32 cellular contexts compared by ENCODE assay signal in genomic region chr15:41653760-41654159, GRCh38.
"Had no signal": no experiment of that assay in that cellular context is flagged by ENCODE, and none has a peak within 500 bp of the region (broad histone marks: within the 10 kb centered on the region; RNA-seq: fewer than 3 reads in every experiment).

No MANE protein-coding gene starts in this region.

- H3K4me3 ChIP-seq: ascending aorta, cardiac muscle cell, coronary artery, dorsolateral prefrontal cortex, gastroesophageal sphincter, stomach, thyroid gland, upper lobe of left lung had no signal

- FAIRE-seq: endothelial cell of umbilical vein, keratinocyte had no signal

- H3K4me1 ChIP-seq: ascending aorta, gastroesophageal sphincter, stomach, thyroid gland had no signal

- H3K27ac ChIP-seq: ascending aorta, cardiac muscle cell, coronary artery, gastroesophageal sphincter, stomach, thyroid gland, upper lobe of left lung, WERI-Rb-1 had no signal

- H3K27ac Mint-ChIP-seq: activated CD4-positive, alpha-beta memory T cell treated with anti-CD3 and anti-CD28 coated beads for 36 hours; activated CD4-positive, alpha-beta T cell treated with anti-CD3 and anti-CD28 coated beads, Interleukin-2, amount 10 ng/mL, durations not matched to agents 24 days and 14 days; activated naive CD4-positive, alpha-beta T cell treated with anti-CD3 and anti-CD28 coated beads, Interleukin-2, amount 10 ng/mL, durations not matched to agents 7 days and 5 days; activated naive CD8-positive, alpha-beta T cell treated with anti-CD3 and anti-CD28 coated beads, Interleukin-2, amount 10 ng/mL, durations not matched to agents 7 days and 5 days; activated T-helper 1 cell treated with anti-CD3 and anti-CD28 coated beads, Interleukin-12 subunit alpha, Interleukin-12 subunit beta, Interleukin-2, Interleukin-4 antibody, amounts not matched to agents 30 ng/mL and 10 ng/mL and 1 ng/mL, durations not matched to agents 14 hours and 24 hours and 36 hours; effector memory CD8-positive, alpha-beta T cell; stimulated activated naive B cell treated with anti-CD40 and anti-IgM and Interleukin-4, amounts not matched to agents 10 μg/mL and 1 μg/mL and 100 μg/mL, for 72 hours had no signal

- H3K9me3 Mint-ChIP-seq: effector memory CD8-positive, alpha-beta T cell had no signal

- H3K27me3 ChIP-seq: ascending aorta, dorsolateral prefrontal cortex, gastroesophageal sphincter, stomach, thyroid gland, upper lobe of left lung had no signal

- H3K4me1 Mint-ChIP-seq: brain; stimulated activated naive B cell treated with anti-CD40 and anti-IgM and Interleukin-4, amounts not matched to agents 10 μg/mL and 1 μg/mL and 100 μg/mL, for 72 hours had no signal

- ATAC-seq: effector memory CD8-positive, alpha-beta T cell; gastroesophageal sphincter; left cardiac atrium; stimulated activated naive B cell treated with anti-CD40 and anti-IgM and Interleukin-4, amounts not matched to agents 10 μg/mL and 1 μg/mL and 100 μg/mL, for 72 hours had no signal

- H3K27me3 Mint-ChIP-seq: activated CD4-positive, alpha-beta memory T cell treated with anti-CD3 and anti-CD28 coated beads for 36 hours; effector memory CD8-positive, alpha-beta T cell; stimulated activated naive B cell treated with anti-CD40 and anti-IgM and Interleukin-4, amounts not matched to agents 10 μg/mL and 1 μg/mL and 100 μg/mL, for 72 hours had no signal

- DNase-seq: activated CD4-positive, alpha-beta memory T cell treated with anti-CD3 and anti-CD28 coated beads for 36 hours; activated CD4-positive, alpha-beta T cell treated with anti-CD3 and anti-CD28 coated beads, Interleukin-2, amount 10 ng/mL, durations not matched to agents 24 days and 14 days; activated CD4-positive, CD25-positive, alpha-beta regulatory T cell treated with anti-CD3 and anti-CD28 coated beads, Interleukin-2, amount 50 U/mL, for 72 hours; activated CD8-positive, alpha-beta memory T cell treated with anti-CD3 and anti-CD28 coated beads, Interleukin-2, amount 50 U/mL, for 4 hours; activated gamma-delta T cell; activated naive CD4-positive, alpha-beta T cell treated with anti-CD3 and anti-CD28 coated beads, Interleukin-2, amount 10 ng/mL, durations not matched to agents 7 days and 5 days; activated naive CD8-positive, alpha-beta T cell treated with anti-CD3 and anti-CD28 coated beads, Interleukin-2, amount 10 ng/mL, durations not matched to agents 7 days and 5 days; activated T-cell treated with anti-CD3 and anti-CD28 coated beads, Interleukin-2, amount 50 U/mL, for 1 hour; cerebellar nuclear complex; dorsolateral prefrontal cortex; effector memory CD8-positive, alpha-beta T cell; head of caudate nucleus; hippocampal formation; left cardiac atrium; mammary epithelial cell; stimulated activated CD4-positive, alpha-beta T cell treated with anti-CD3 and anti-CD28 coated beads, Interleukin-15, amount 100 ng/mL, for 24 hours; stimulated activated CD4-positive, alpha-beta T cell treated with anti-CD3 and anti-CD28 coated beads, Interleukin-2, amount 100 ng/mL, for 24 hours; stimulated activated naive B cell treated with anti-CD40 and anti-IgM and Interleukin-4, amounts not matched to agents 10 μg/mL and 1 μg/mL and 100 μg/mL, for 72 hours; stomach; T-helper 9 cell; thyroid gland; upper lobe of left lung; WERI-Rb-1 had no signal

- H3K9me3 ChIP-seq: ascending aorta, gastroesophageal sphincter, stomach, thyroid gland had no signal

- H3K4me3 Mint-ChIP-seq: activated CD4-positive, alpha-beta memory T cell treated with anti-CD3 and anti-CD28 coated beads for 36 hours; activated CD4-positive, alpha-beta T cell treated with anti-CD3 and anti-CD28 coated beads, Interleukin-2, amount 10 ng/mL, durations not matched to agents 24 days and 14 days; activated naive CD4-positive, alpha-beta T cell treated with anti-CD3 and anti-CD28 coated beads, Interleukin-2, amount 10 ng/mL, durations not matched to agents 7 days and 5 days; activated naive CD8-positive, alpha-beta T cell treated with anti-CD3 and anti-CD28 coated beads, Interleukin-2, amount 10 ng/mL, durations not matched to agents 7 days and 5 days; activated T-helper 1 cell treated with anti-CD3 and anti-CD28 coated beads, Interleukin-12 subunit alpha, Interleukin-12 subunit beta, Interleukin-2, Interleukin-4 antibody, amounts not matched to agents 30 ng/mL and 10 ng/mL and 1 ng/mL, durations not matched to agents 14 hours and 24 hours and 36 hours; brain; effector memory CD8-positive, alpha-beta T cell; nephron; stimulated activated naive B cell treated with anti-CD40 and anti-IgM and Interleukin-4, amounts not matched to agents 10 μg/mL and 1 μg/mL and 100 μg/mL, for 72 hours had no signal

- H3K36me3 Mint-ChIP-seq: activated CD4-positive, alpha-beta memory T cell treated with anti-CD3 and anti-CD28 coated beads for 36 hours; activated naive CD8-positive, alpha-beta T cell treated with anti-CD3 and anti-CD28 coated beads, Interleukin-2, amount 10 ng/mL, durations not matched to agents 7 days and 5 days; brain had no signal

- H3K36me3 ChIP-seq: ascending aorta, cardiac muscle cell, gastroesophageal sphincter, stomach, thyroid gland, upper lobe of left lung, WERI-Rb-1 had no signal
